ENCODE assay signal across 20 cellular contexts in the genomic region with DNA sequence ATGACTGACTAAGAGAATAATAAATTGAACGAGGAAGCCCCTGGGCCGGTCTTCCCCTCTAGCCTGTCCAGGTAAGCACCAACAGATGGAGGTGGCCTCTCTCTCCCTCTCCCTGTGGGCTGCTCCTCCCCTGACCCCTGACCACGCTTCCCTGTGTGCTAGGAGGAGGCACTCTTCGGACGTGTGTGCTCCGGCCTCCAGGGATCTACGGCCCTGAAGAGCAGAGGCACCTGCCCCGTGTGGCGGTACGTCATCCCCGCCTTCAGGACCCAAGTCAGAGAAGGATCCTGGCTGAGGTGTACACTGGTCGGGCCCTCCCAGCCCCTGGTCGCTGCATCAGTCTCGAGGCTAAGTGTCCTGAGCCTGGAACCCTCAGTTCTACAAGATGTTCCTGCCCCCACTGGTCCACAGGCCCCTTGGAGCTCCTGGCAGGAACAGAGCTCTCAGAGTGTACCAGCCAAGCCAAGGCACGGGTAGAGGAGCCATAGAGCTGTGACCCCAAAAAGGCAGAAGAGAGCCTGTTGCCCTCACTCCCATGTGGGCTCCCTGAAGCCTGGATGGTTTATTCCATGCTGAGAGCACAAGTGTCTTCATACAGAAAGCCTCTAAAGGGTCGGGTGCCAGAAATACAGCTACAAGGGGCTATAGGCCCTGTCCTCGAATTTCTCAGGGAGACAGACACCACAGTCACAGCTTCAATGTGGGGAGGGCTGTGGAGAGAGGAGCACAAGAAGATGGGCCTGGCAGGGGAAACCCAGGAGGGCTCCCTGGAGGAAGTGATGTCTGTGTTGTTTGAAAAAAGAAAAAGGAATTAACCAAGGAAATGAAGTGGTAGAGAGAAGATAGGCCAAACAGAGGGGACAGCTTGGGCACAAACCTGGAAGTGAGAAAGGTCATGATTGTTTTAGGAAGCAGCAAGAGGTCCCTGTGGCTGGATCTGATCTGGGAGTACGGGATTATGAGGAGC. TPM values are rescaled to one million over a fixed set of nuclear protein-coding genes. Genes with fewer than 3 reads are reported as not detected.
DNase-seq lines count a peak whose midpoint lies in the region; ATAC-seq, FAIRE-seq and TF ChIP-seq lines count a peak whose summit lies in the region.
"Had no signal": no experiment of that assay in that cellular context is flagged by ENCODE, and none has a peak within 500 bp of the region (broad histone marks: within the 10 kb centered on the region; RNA-seq: fewer than 3 reads in every experiment).

No MANE protein-coding gene starts in this region.

- no peaks in the 10 kb centered on the region for H3K4me1 Mint-ChIP-seq in WTC11
- no peaks in the 10 kb centered on the region for H3K4me1 Mint-ChIP-seq in stimulated activated effector memory CD8-positive, alpha-beta T cell treated with anti-CD3 and anti-CD28 coated beads, Interleukin-12 subunit alpha, Interleukin-12 subunit beta, amount 100 ng/mL, for 72 hours
- H3K4me1 Mint-ChIP-seq: H9 had no signal

- no peak for DNase-seq in WTC11 (ENCODE audit: low spot score)
- no peak for DNase-seq in HepG2 (ENCODE audit: low spot score)
- no peak for DNase-seq in stimulated activated effector memory CD8-positive, alpha-beta T cell treated with anti-CD3 and anti-CD28 coated beads, Interleukin-12 subunit alpha, Interleukin-12 subunit beta, amount 100 ng/mL, for 72 hours (ENCODE audit: low spot score in 2 of 2)
- no peak for DNase-seq in Peyer's patch
- no peak for DNase-seq in effector CD4-positive, alpha-beta T cell
- DNase-seq: AML-193; Caco-2; CD4-positive, alpha-beta T cell; DMS153; DMS79; GDM1; H9 had no signal

- no peak for TF ChIP-seq CTCF in WTC11 (IDR thresholded peaks at IDR 0.05)
- 0 out of 2 replicates have a peak, but pooled peaks have one; percentile 7 for TF ChIP-seq CTCF in HepG2 (CRISPR knock-in tag; IDR thresholded peaks at IDR 0.05)
- no peak for TF ChIP-seq CTCF in Peyer's patch (IDR thresholded peaks at IDR 0.05)

- in situ Hi-C loops in HepG2 (cut with HindIII; ENCODE audit: extremely low pct_ligation_motif_present, low pct_unique_long_range_greater_than_20kb) = no loop called here

- POLR2A ChIA-PET in WTC11 (lab: Charles Lee) (no interaction called here), HepG2 (lab: Yijun Ruan, JAX) (no interaction called here)

- peaks cover 12% of the 10 kb centered on the region; the same call in 1 of the 2 replicates for H3K4me1 ChIP-seq in HepG2 (ENCODE audit: insufficient read depth, low read length)
- no peaks in the 10 kb centered on the region for H3K4me1 ChIP-seq in Peyer's patch
- H3K4me1 ChIP-seq: Caco-2 had no signal

- peaks cover 2 to 13% of the 10 kb centered on the region in 2 experiments; a peak in 3 of 5 replicates for H3K27me3 ChIP-seq in HepG2 (ENCODE audit: control insufficient read depth in 1 of 2, insufficient read depth in 2 of 2, low read length in 2 of 2)
- H3K27me3 ChIP-seq in Peyer's patch = no peaks in the 10 kb centered on the region

- H3K79me2 ChIP-seq in HepG2 (ENCODE audit: insufficient read depth, low read length) = no peaks in the 10 kb centered on the region

- no peak for FAIRE-seq in HepG2 (lab: Jason Lieb, UNC)
- FAIRE-seq: A204.1, GM12892, H1 had no signal

- no TSS peak for BruUV-seq in HepG2 (replicated peaks; lab: Mats Ljungman, UMichigan)

- H3K4me2 ChIP-seq in HepG2 (ENCODE audit: low read depth, low read length) = peak overlapping the region; percentile 38; the same call in 1 of the 2 replicates
- H3K4me2 ChIP-seq: KMS-11 had no signal

- H3K36me3 ChIP-seq in HepG2 (replicated peaks in 1 of 2; ENCODE audit: control insufficient read depth in 1 of 2, insufficient read depth in 2 of 2, low read length in 2 of 2) (no peaks in the 10 kb centered on the region), Peyer's patch (no peaks in the 10 kb centered on the region)

- TF ChIP-seq POLR2A in HepG2 (IDR thresholded peaks at IDR 0.05; ENCODE audit: insufficient read depth in 1 of 2, low read depth in 2 of 2, low read length in 2 of 2) (no peak), Peyer's patch (IDR thresholded peaks at IDR 0.05) (no peak)

- no peaks in the 10 kb centered on the region for H3K36me3 Mint-ChIP-seq in WTC11
- no peaks in the 10 kb centered on the region for H3K36me3 Mint-ChIP-seq in stimulated activated effector memory CD8-positive, alpha-beta T cell treated with anti-CD3 and anti-CD28 coated beads, Interleukin-12 subunit alpha, Interleukin-12 subunit beta, amount 100 ng/mL, for 72 hours

- CTCF ChIA-PET in WTC11 (lab: Charles Lee) = interaction anchor here (0.7 to 2.2 kb wide), 6 partner anchors 10 to 186 kb away, joined by 3 to 26 read pairs (median 4); no protein-coding TSS in a partner anchor
- CTCF ChIA-PET in HepG2 (lab: Yijun Ruan, JAX; ENCODE audit: low intra/inter-chr PET ratio, low total read pairs) = no interaction called here

- no peaks in the 10 kb centered on the region for H4K20me1 ChIP-seq in HepG2 (ENCODE audit: insufficient read depth, low read length)

- TF ChIP-seq EP300 in HepG2 (IDR thresholded peaks at IDR 0.05; ENCODE audit: low read depth in 2 of 2, low read length in 2 of 2) (no peak), HepG2 (CRISPR knock-in tag; IDR thresholded peaks at IDR 0.05; ENCODE audit: borderline replicate concordance) (no peak)

- intact Hi-C loops in HepG2 (cut with micrococcal nuclease; ENCODE audit: unreplicated experiment) = no loop called here

- H3K27ac ChIP-seq in HepG2 (ENCODE audit: extremely low read length, insufficient read depth, low read length) (no peak overlapping the region), Peyer's patch (no peak overlapping the region)
- H3K27ac ChIP-seq: C4-2B, KMS-11 had no signal

- no peaks in the 10 kb centered on the region for H3K9me3 ChIP-seq in HepG2 (ENCODE audit: low read length)
- no peaks in the 10 kb centered on the region for H3K9me3 ChIP-seq in Peyer's patch
- H3K9me3 ChIP-seq: Caco-2 had no signal

- no peak overlapping the region for H2AFZ ChIP-seq in HepG2 (ENCODE audit: low read length)

- H3K27ac Mint-ChIP-seq in WTC11 = no peak overlapping the region
- no peak overlapping the region for H3K27ac Mint-ChIP-seq in stimulated activated effector memory CD8-positive, alpha-beta T cell treated with anti-CD3 and anti-CD28 coated beads, Interleukin-12 subunit alpha, Interleukin-12 subunit beta, amount 100 ng/mL, for 72 hours
- H3K27ac Mint-ChIP-seq: CD4-positive, alpha-beta T cell; H9 had no signal

- H3K27me3 Mint-ChIP-seq in WTC11 (ENCODE audit: low read depth) = no peaks in the 10 kb centered on the region
- H3K27me3 Mint-ChIP-seq: CD4-positive, alpha-beta T cell had no signal

- H3K4me3 ChIP-seq in HepG2 (replicated peaks in 1 of 3; ENCODE audit: insufficient read depth in 1 of 3, low read depth in 2 of 3, low read length in 3 of 3) (peak overlapping the region in 1 of 3 experiments; percentile 9; a peak in 1 of 6 replicates), Peyer's patch (no peak overlapping the region)

- no peak overlapping the region for H3K4me3 Mint-ChIP-seq in WTC11
- no peak overlapping the region for H3K4me3 Mint-ChIP-seq in stimulated activated effector memory CD8-positive, alpha-beta T cell treated with anti-CD3 and anti-CD28 coated beads, Interleukin-12 subunit alpha, Interleukin-12 subunit beta, amount 100 ng/mL, for 72 hours
- H3K4me3 Mint-ChIP-seq: CD4-positive, alpha-beta T cell; H9 had no signal

- no peaks in the 10 kb centered on the region for H3K9me3 Mint-ChIP-seq in WTC11
- no peaks in the 10 kb centered on the region for H3K9me3 Mint-ChIP-seq in stimulated activated effector memory CD8-positive, alpha-beta T cell treated with anti-CD3 and anti-CD28 coated beads, Interleukin-12 subunit alpha, Interleukin-12 subunit beta, amount 100 ng/mL, for 72 hours
- H3K9me3 Mint-ChIP-seq: CD4-positive, alpha-beta T cell; H9 had no signal

- TF ChIP-seq RAD21 in HepG2 (CRISPR knock-in tag; IDR thresholded peaks at IDR 0.05) = no peak

- ATAC-seq in WTC11 = no peak; the same call in 1 of the 2 replicates
- ATAC-seq in HepG2 = peak; percentile 60
- peak; percentile 8 for ATAC-seq in stimulated activated effector memory CD8-positive, alpha-beta T cell treated with anti-CD3 and anti-CD28 coated beads, Interleukin-12 subunit alpha, Interleukin-12 subunit beta, amount 100 ng/mL, for 72 hours
- no peak for ATAC-seq in HG02642 (IDR thresholded peaks at IDR 0.05; ENCODE audit: poor library complexity, unreplicated experiment)

- H3K9ac ChIP-seq in HepG2 (ENCODE audit: insufficient read depth, low read depth, low read length) = no peak overlapping the region
- H3K9ac ChIP-seq: KMS-11 had no signal

- 11% methylated on average over 18 of the region's 18 CpGs for WGBS in HepG2 (ENCODE audit: low lambda C conversion rate)

RNA-seq across cellular contexts. Expression of a gene that starts 15.9 kb away (rescaled TPM):
- total RNA-seq in WTC11 (2021) (0.09 to 0.18 TPM (median 0.13 TPM) in 3 replicates), HepG2 (2016; rRNA removed; fragmentation: Illumina TruSeq; extraction: Trizol) (0.11 TPM in 1 of 2 replicates, not detected in the other), Peyer's patch (not detected)
- 0.44 and 0.71 TPM in 2 replicates for total RNA-seq in HepG2 (2016; cell fraction: cytosol; rRNA removed; fragmentation: Illumina TruSeq; extraction: Trizol; ENCODE audit: low read depth)
- 0.13 TPM in 1 of 2 replicates, not detected in the other for total RNA-seq in HepG2 (2016; cell fraction: insoluble cytoplasmic fraction; rRNA removed; fragmentation: Illumina TruSeq; extraction: Trizol)
- total RNA-seq in HepG2 (2016; cell fraction: membrane; rRNA removed; fragmentation: Illumina TruSeq; extraction: Trizol) = 0.17 and 0.28 TPM in 2 replicates
- 0.37 and 0.60 TPM in 2 replicates for total RNA-seq in HepG2 (2016; cell fraction: nucleus; rRNA removed; fragmentation: Illumina TruSeq; extraction: Trizol)
- 0.05 TPM in 1 of 2 replicates, not detected in the other for polyA plus RNA-seq in HepG2 (2011; rRNA removed)
- not detected in 2 replicates for polyA plus RNA-seq in HepG2 (2011; cell fraction: cytosol; rRNA removed)
- 0.07 and 0.10 TPM in 2 replicates for polyA plus RNA-seq in HepG2 (2011; cell fraction: nucleus; rRNA removed)
- polyA plus RNA-seq in HepG2 (2012) = 0.17 and 0.23 TPM in 2 replicates
- polyA plus RNA-seq in HepG2 (2016; cell fraction: cytosol; fragmentation: Illumina TruSeq; extraction: Trizol; ENCODE audit: low read depth) = 0.05 and 0.08 TPM in 2 replicates
- not detected in 2 replicates for polyA plus RNA-seq in HepG2 (2016; cell fraction: insoluble cytoplasmic fraction; fragmentation: Illumina TruSeq; extraction: Trizol; ENCODE audit: low read depth)
- polyA plus RNA-seq in HepG2 (2016; cell fraction: membrane; fragmentation: Illumina TruSeq; extraction: Trizol; ENCODE audit: low read depth) = 0.07 TPM in 1 of 2 replicates, not detected in the other
- not detected in 2 replicates for polyA plus RNA-seq in HepG2 (2016; cell fraction: nucleus; fragmentation: Illumina TruSeq; extraction: Trizol; ENCODE audit: insufficient read depth, low read depth)
- polyA minus RNA-seq in HepG2 (2011; rRNA and poly(A)+ RNA removed; ENCODE audit: low replicate concordance) = 0.05 and 0.14 TPM in 2 replicates
- 0.26 TPM in 1 of 2 replicates, not detected in the other for polyA minus RNA-seq in HepG2 (2011; cell fraction: cytosol; rRNA and poly(A)+ RNA removed)
- 0.50 and 0.77 TPM in 2 replicates for polyA minus RNA-seq in HepG2 (2011; cell fraction: nucleus; rRNA and poly(A)+ RNA removed)
- total RNA-seq: Caco-2, Daoy, H1 had no signal
- polyA plus RNA-seq: BJ had no signal

RNA-seq across cellular contexts. Expression of a gene that starts 27.8 kb away (rescaled TPM):
- 23.8 to 27.7 TPM (median 26.7 TPM) in 3 replicates for total RNA-seq in WTC11 (2021)
- total RNA-seq in HepG2 (2016; rRNA removed; fragmentation: Illumina TruSeq; extraction: Trizol) = 14.3 and 23.8 TPM in 2 replicates
- 3.2 and 3.4 TPM in 2 replicates for total RNA-seq in HepG2 (2016; cell fraction: cytosol; rRNA removed; fragmentation: Illumina TruSeq; extraction: Trizol; ENCODE audit: low read depth)
- total RNA-seq in HepG2 (2016; cell fraction: insoluble cytoplasmic fraction; rRNA removed; fragmentation: Illumina TruSeq; extraction: Trizol) = 12.5 and 22.8 TPM in 2 replicates
- 8.3 and 8.6 TPM in 2 replicates for total RNA-seq in HepG2 (2016; cell fraction: membrane; rRNA removed; fragmentation: Illumina TruSeq; extraction: Trizol)
- total RNA-seq in HepG2 (2016; cell fraction: nucleus; rRNA removed; fragmentation: Illumina TruSeq; extraction: Trizol) = 20.0 and 25.8 TPM in 2 replicates
- polyA plus RNA-seq in HepG2 (2011; rRNA removed) = 20.0 and 22.0 TPM in 2 replicates
- 7.4 and 8.9 TPM in 2 replicates for polyA plus RNA-seq in HepG2 (2011; cell fraction: cytosol; rRNA removed)
- 47.8 and 56.1 TPM in 2 replicates for polyA plus RNA-seq in HepG2 (2011; cell fraction: nucleus; rRNA removed)
- polyA plus RNA-seq in HepG2 (2012) = 11.0 and 12.1 TPM in 2 replicates
- polyA plus RNA-seq in HepG2 (2016; cell fraction: cytosol; fragmentation: Illumina TruSeq; extraction: Trizol; ENCODE audit: low read depth) = 1.1 and 1.2 TPM in 2 replicates
- 8.7 and 10.9 TPM in 2 replicates for polyA plus RNA-seq in HepG2 (2016; cell fraction: insoluble cytoplasmic fraction; fragmentation: Illumina TruSeq; extraction: Trizol; ENCODE audit: low read depth)
- polyA plus RNA-seq in HepG2 (2016; cell fraction: membrane; fragmentation: Illumina TruSeq; extraction: Trizol; ENCODE audit: low read depth) = 2.6 and 3.0 TPM in 2 replicates
- 33.2 and 35.2 TPM in 2 replicates for polyA plus RNA-seq in HepG2 (2016; cell fraction: nucleus; fragmentation: Illumina TruSeq; extraction: Trizol; ENCODE audit: insufficient read depth, low read depth)
- polyA minus RNA-seq in HepG2 (2011; rRNA and poly(A)+ RNA removed; ENCODE audit: low replicate concordance) = 52.0 and 57.8 TPM in 2 replicates
- polyA minus RNA-seq in HepG2 (2011; cell fraction: cytosol; rRNA and poly(A)+ RNA removed) = 14.7 and 15.5 TPM in 2 replicates
- polyA minus RNA-seq in HepG2 (2011; cell fraction: nucleus; rRNA and poly(A)+ RNA removed) = 23.9 and 25.6 TPM in 2 replicates
- 10 to 100 TPM; 26.9 to 46.4 (median 36.1) TPM for total RNA-seq in Peyer's patch

Comparison
In these comparisons a context has a peak if more than half of its experiments do, and no peak if none do; other contexts are left out.
1. ATAC-seq: peak in HepG2 (single experiment) and stimulated activated effector memory CD8-positive, alpha-beta T cell treated with anti-CD3 and anti-CD28 coated beads, Interleukin-12 subunit alpha, Interleukin-12 subunit beta, amount 100 ng/mL, for 72 hours (single experiment); none in WTC11 (single experiment) and HG02642 (single experiment).